Comparison of ENCODE assay signal across 9 cellular contexts in genomic region chr3:117628896-117629295, GRCh38.
DNase-seq lines count a peak whose midpoint lies in the region; ATAC-seq, FAIRE-seq and TF ChIP-seq lines count a peak whose summit lies in the region.
"Had no signal": no experiment of that assay in that cellular context is flagged by ENCODE, and none has a peak within 500 bp of the region (broad histone marks: within the 10 kb centered on the region; RNA-seq: fewer than 3 reads in every experiment).

No MANE protein-coding gene starts in this region.

- H3K36me3 ChIP-seq in bronchial epithelial cell (ENCODE audit: control insufficient read depth, insufficient read depth, low read length), result no peaks in the 10 kb centered on the region
- H3K36me3 ChIP-seq in CD4-positive, alpha-beta memory T cell (ENCODE audit: insufficient read depth, low read length), result no peaks in the 10 kb centered on the region

- CTCF ChIA-PET in CD4-positive, alpha-beta memory T cell (lab: Charles Lee; ENCODE audit: partially characterized antibody), result no interaction called here

- DNase-seq in EL (peak; percentile 79), NCI-H1930 (lab: John Stamatoyannopoulos, UW) (peak; percentile 58 to 60), bronchial epithelial cell (ENCODE audit: low read depth) (peak; percentile 61), pulmonary artery endothelial cell (ENCODE audit: low read depth, low spot score) (peak; percentile 86), ACHN (no peak)
- no peak for DNase-seq in activated naive CD4-positive, alpha-beta T cell (lab: John Stamatoyannopoulos, UW)
- no peak for DNase-seq in CD4-positive, alpha-beta memory T cell
- DNase-seq: Kasumi-1 had no signal

- intact Hi-C loops in CD4-positive, alpha-beta memory T cell (cut with micrococcal nuclease), result no loop called here

- no peak for FAIRE-seq in bronchial epithelial cell (lab: Jason Lieb, UNC)

- no peak overlapping the region for H3K27ac ChIP-seq in CD4-positive, alpha-beta memory T cell (ENCODE audit: low read depth, low read length)

- no peaks in the 10 kb centered on the region for H3K4me1 Mint-ChIP-seq in CD4-positive, alpha-beta memory T cell

- H3K27me3 Mint-ChIP-seq in CD4-positive, alpha-beta memory T cell, result peaks cover 0 to 2% of the 10 kb centered on the region in 2 donors

- no peak for ATAC-seq in GM19328 (IDR thresholded peaks at IDR 0.05; ENCODE audit: unreplicated experiment)

- peak overlapping the region in 1 of 7 donors; percentile 14 for H3K27ac Mint-ChIP-seq in CD4-positive, alpha-beta memory T cell

- in situ Hi-C loops in ACHN (cut with HindIII; ENCODE audit: low pct_ligation_motif_present, low pct_unique_long_range_greater_than_20kb, low sequenced_read_pairs), result no loop called here

- TF ChIP-seq CTCF in bronchial epithelial cell (IDR thresholded peaks at IDR 0.05; ENCODE audit: insufficient read depth, low read length, severe bottlenecking), result no peak

- no peak overlapping the region for H3K4me3 ChIP-seq in bronchial epithelial cell (ENCODE audit: low read depth, low read length)
- no peak overlapping the region for H3K4me3 ChIP-seq in CD4-positive, alpha-beta memory T cell (ENCODE audit: low read length in 2 of 2)

- no peaks in the 10 kb centered on the region for H3K27me3 ChIP-seq in bronchial epithelial cell (ENCODE audit: control insufficient read depth, insufficient read depth, low read length)
- no peaks in the 10 kb centered on the region for H3K27me3 ChIP-seq in CD4-positive, alpha-beta memory T cell (ENCODE audit: insufficient read depth, low read length)

- no peaks in the 10 kb centered on the region for H3K9me3 ChIP-seq in CD4-positive, alpha-beta memory T cell (ENCODE audit: control insufficient read depth in 1 of 2, low read length in 2 of 2)

- no peaks in the 10 kb centered on the region for H3K36me3 Mint-ChIP-seq in CD4-positive, alpha-beta memory T cell

- POLR2A ChIA-PET in CD4-positive, alpha-beta memory T cell (lab: Charles Lee; ENCODE audit: partially characterized antibody), result no interaction called here

- H3K4me3 Mint-ChIP-seq in CD4-positive, alpha-beta memory T cell, result no peak overlapping the region

- H3K4me1 ChIP-seq in CD4-positive, alpha-beta memory T cell (ENCODE audit: insufficient read depth, low read length), result no peaks in the 10 kb centered on the region

- peaks cover 0 to 3% (median under 1%) of the 10 kb centered on the region in 8 donors for H3K9me3 Mint-ChIP-seq in CD4-positive, alpha-beta memory T cell

Comparison
In these comparisons a context has a peak if more than half of its experiments do, and no peak if none do; other contexts are left out.
1. DNase-seq: peak in EL (single experiment), NCI-H1930 (2 of 2), bronchial epithelial cell (single experiment) and pulmonary artery endothelial cell (single experiment); none in activated naive CD4-positive, alpha-beta T cell (0 of 4), ACHN (single experiment) and CD4-positive, alpha-beta memory T cell (0 of 5).